In genomic region chr2:10303174-10303633, GRCh38 we compare ENCODE assay signal across 8 cellular contexts. TPM values are rescaled to one million over a fixed set of nuclear protein-coding genes. Genes with fewer than 3 reads are reported as not detected.
DNase-seq lines count a peak whose midpoint lies in the region; ATAC-seq, FAIRE-seq and TF ChIP-seq lines count a peak whose summit lies in the region.

No MANE protein-coding gene starts in this region.

- H3K27ac ChIP-seq in right cardiac atrium (ENCODE audit: low read length) (peak overlapping the region; percentile 28), spleen (peak overlapping the region; percentile 77 to 96 (median 90))

- DNase-seq in NCI-H2171 treated with DMSO at 0.1 percent for 48 hours (lab: John Stamatoyannopoulos, UW) (peak; percentile 56), NCI-H2171 (lab: John Stamatoyannopoulos, UW) (no peak), right cardiac atrium (peak; percentile 29 to 74 (median 72)), spleen (no peak), RCC 7860 (ENCODE audit: low spot score) (no peak), GM19239 (ENCODE audit: insufficient read length, low spot score) (no peak)
- DNase-seq in activated naive CD4-positive, alpha-beta T cell treated with anti-CD3 and anti-CD28 coated beads, Interleukin-2, amount 10 ng/mL, durations not matched to agents 7 days and 5 days: peak; percentile 51

- H3K27me3 Mint-ChIP-seq in activated naive CD4-positive, alpha-beta T cell treated with anti-CD3 and anti-CD28 coated beads, Interleukin-2, amount 10 ng/mL, durations not matched to agents 7 days and 5 days: no peaks in the 10 kb centered on the region

- no peaks in the 10 kb centered on the region for H3K27me3 ChIP-seq in right cardiac atrium (ENCODE audit: control insufficient read depth, insufficient read depth)
- H3K27me3 ChIP-seq in spleen (replicated peaks in 1 of 7): peaks cover 0 to 17% (median 0%) of the 10 kb centered on the region in 7 donors

- H3K4me3 Mint-ChIP-seq in activated naive CD4-positive, alpha-beta T cell treated with anti-CD3 and anti-CD28 coated beads, Interleukin-2, amount 10 ng/mL, durations not matched to agents 7 days and 5 days: peak overlapping the region; percentile 98

- no peaks in the 10 kb centered on the region for H3K36me3 ChIP-seq in spleen

- peaks cover 8% of the 10 kb centered on the region for H3K36me3 Mint-ChIP-seq in activated naive CD4-positive, alpha-beta T cell treated with anti-CD3 and anti-CD28 coated beads, Interleukin-2, amount 10 ng/mL, durations not matched to agents 7 days and 5 days

- intact Hi-C loops in right cardiac atrium (cut with DNase I) (loop anchor here in 1 of 4 donors (10.0 kb wide), 2 partner anchors 102 to 158 kb away; no protein-coding TSS in a partner anchor), spleen (cut with DNase I; ENCODE audit: low total_unique reads) (loop anchor here (10.0 kb wide), 1 partner anchor 102 kb away; no protein-coding TSS in a partner anchor)

- H3K4me1 Mint-ChIP-seq in activated naive CD4-positive, alpha-beta T cell treated with anti-CD3 and anti-CD28 coated beads, Interleukin-2, amount 10 ng/mL, durations not matched to agents 7 days and 5 days: peaks cover 74% of the 10 kb centered on the region

- no peak for TF ChIP-seq CTCF in spleen (IDR thresholded peaks at IDR 0.05 in 8 of 11, conservative IDR thresholded peaks at IDR 0.05 in 3 of 11)

- CTCF ChIA-PET in activated naive CD4-positive, alpha-beta T cell treated with anti-CD3 and anti-CD28 coated beads, Interleukin-2, amount 10 ng/mL, durations not matched to agents 7 days and 5 days (lab: Charles Lee): interaction anchor here (0.5 to 7.0 kb wide), 13 partner anchors 16 to 231 kb away, joined by 3 to 72 read pairs (median 4); no protein-coding TSS in a partner anchor

- TF ChIP-seq POLR2A in spleen (IDR thresholded peaks at IDR 0.05): no peak

- ATAC-seq in HG03565 (IDR thresholded peaks at IDR 0.05; ENCODE audit: unreplicated experiment): peak; percentile 3
- ATAC-seq in right cardiac atrium: peak in 1 of 2 donors; percentile 4

- H3K4me3 ChIP-seq in right cardiac atrium (ENCODE audit: low read length) (peak overlapping the region; percentile 76), spleen (peak overlapping the region; percentile 88 to 99 (median 94))

- H3K4me1 ChIP-seq in right cardiac atrium (ENCODE audit: control insufficient read depth, insufficient read depth, low read length) (peaks cover 6% of the 10 kb centered on the region), spleen (peaks cover 31 to 88% (median 63%) of the 10 kb centered on the region in 6 donors)

- WGBS in right cardiac atrium: under 1% methylated on average over 42 of the region's 42 CpGs
- WGBS in spleen, 5 donors: 0 to 1% (median 0%) methylated on average over 6 to 42 of the region's 42 CpGs

- H3K9me3 ChIP-seq in right cardiac atrium (ENCODE audit: control insufficient read depth, low read length): no peaks in the 10 kb centered on the region
- no peaks in the 10 kb centered on the region for H3K9me3 ChIP-seq in spleen

- peak overlapping the region; percentile 86 for H3K27ac Mint-ChIP-seq in activated naive CD4-positive, alpha-beta T cell treated with anti-CD3 and anti-CD28 coated beads, Interleukin-2, amount 10 ng/mL, durations not matched to agents 7 days and 5 days

- FAIRE-seq in RCC 7860 (lab: Jason Lieb, UNC) (no peak), GM19239 (lab: Jason Lieb, UNC) (no peak)

- no peaks in the 10 kb centered on the region for H3K9me3 Mint-ChIP-seq in activated naive CD4-positive, alpha-beta T cell treated with anti-CD3 and anti-CD28 coated beads, Interleukin-2, amount 10 ng/mL, durations not matched to agents 7 days and 5 days

RNA-seq across cellular contexts. Expression of gene HPCAL1, which starts 0.5 kb away (rescaled TPM):
- total RNA-seq in right cardiac atrium (10 to 100 TPM; 18.5 to 32.2 (median 24.2) TPM), spleen (10 to 100 TPM; 42.3 to 80.6 (median 57.5) TPM)
- polyA plus RNA-seq in right cardiac atrium (32.0 TPM), spleen (10 to 100 TPM; 41.9 to 58.5 (median 57.9) TPM)

Comparison
In these comparisons a context has a peak if more than half of its experiments do, and no peak if none do; other contexts are left out.
1. DNase-seq: peak in NCI-H2171 treated with DMSO at 0.1 percent for 48 hours (single experiment), activated naive CD4-positive, alpha-beta T cell treated with anti-CD3 and anti-CD28 coated beads, Interleukin-2, amount 10 ng/mL, durations not matched to agents 7 days and 5 days (single experiment) and right cardiac atrium (3 of 3); none in NCI-H2171 (single experiment), spleen (single experiment), RCC 7860 (single experiment) and GM19239 (single experiment).